In the genomic region with DNA sequence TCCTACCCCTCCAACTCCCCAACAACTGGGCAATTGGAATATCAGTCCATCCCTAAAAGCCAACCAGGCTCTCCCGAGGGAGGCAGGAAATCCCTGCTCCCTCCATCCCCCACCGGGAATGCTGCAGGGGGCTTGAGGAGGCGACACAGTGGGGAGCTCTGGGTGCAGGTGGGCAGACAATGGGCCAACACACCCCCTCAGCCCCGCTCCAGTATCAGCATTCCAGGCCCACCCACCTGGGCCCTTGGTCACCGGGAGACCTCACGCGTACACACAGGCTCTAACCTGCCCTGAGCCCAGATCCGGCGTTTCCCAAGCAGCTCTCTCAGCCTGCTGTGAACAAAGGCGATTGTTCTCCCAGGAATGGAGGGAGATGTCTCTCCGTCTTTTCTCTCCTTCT, we compare ENCODE assay signal across 1 cellular context.
TF ChIP-seq lines count a peak whose summit lies in the region.

No MANE protein-coding gene starts in this region.

TF ChIP-seq in GM23338, 12 proteins besides CTCF, POLR2A, EP300 and RAD21 (continued from another document):
- no peak for TF ChIP-seq STAT1 (IDR thresholded peaks at IDR 0.05; ENCODE audit: unreplicated experiment)
- TF ChIP-seq POLR2AphosphoS5 (IDR thresholded peaks at IDR 0.05; ENCODE audit: low read depth): peak; percentile 73
- TF ChIP-seq NANOG (IDR thresholded peaks at IDR 0.05; ENCODE audit: borderline replicate concordance): peak; percentile 83
- TF ChIP-seq ZNF331 (CRISPR knock-in tag; IDR thresholded peaks at IDR 0.05; ENCODE audit: low read depth): no peak
- 0 out of 2 replicates have a peak, but pooled peaks have one; percentile 53 for TF ChIP-seq ZNF114 (CRISPR knock-in tag; IDR thresholded peaks at IDR 0.05)
- TF ChIP-seq EZH2 (IDR thresholded peaks at IDR 0.05; ENCODE audit: low read depth, unreplicated experiment): no peak
- TF ChIP-seq, protein P1, sequence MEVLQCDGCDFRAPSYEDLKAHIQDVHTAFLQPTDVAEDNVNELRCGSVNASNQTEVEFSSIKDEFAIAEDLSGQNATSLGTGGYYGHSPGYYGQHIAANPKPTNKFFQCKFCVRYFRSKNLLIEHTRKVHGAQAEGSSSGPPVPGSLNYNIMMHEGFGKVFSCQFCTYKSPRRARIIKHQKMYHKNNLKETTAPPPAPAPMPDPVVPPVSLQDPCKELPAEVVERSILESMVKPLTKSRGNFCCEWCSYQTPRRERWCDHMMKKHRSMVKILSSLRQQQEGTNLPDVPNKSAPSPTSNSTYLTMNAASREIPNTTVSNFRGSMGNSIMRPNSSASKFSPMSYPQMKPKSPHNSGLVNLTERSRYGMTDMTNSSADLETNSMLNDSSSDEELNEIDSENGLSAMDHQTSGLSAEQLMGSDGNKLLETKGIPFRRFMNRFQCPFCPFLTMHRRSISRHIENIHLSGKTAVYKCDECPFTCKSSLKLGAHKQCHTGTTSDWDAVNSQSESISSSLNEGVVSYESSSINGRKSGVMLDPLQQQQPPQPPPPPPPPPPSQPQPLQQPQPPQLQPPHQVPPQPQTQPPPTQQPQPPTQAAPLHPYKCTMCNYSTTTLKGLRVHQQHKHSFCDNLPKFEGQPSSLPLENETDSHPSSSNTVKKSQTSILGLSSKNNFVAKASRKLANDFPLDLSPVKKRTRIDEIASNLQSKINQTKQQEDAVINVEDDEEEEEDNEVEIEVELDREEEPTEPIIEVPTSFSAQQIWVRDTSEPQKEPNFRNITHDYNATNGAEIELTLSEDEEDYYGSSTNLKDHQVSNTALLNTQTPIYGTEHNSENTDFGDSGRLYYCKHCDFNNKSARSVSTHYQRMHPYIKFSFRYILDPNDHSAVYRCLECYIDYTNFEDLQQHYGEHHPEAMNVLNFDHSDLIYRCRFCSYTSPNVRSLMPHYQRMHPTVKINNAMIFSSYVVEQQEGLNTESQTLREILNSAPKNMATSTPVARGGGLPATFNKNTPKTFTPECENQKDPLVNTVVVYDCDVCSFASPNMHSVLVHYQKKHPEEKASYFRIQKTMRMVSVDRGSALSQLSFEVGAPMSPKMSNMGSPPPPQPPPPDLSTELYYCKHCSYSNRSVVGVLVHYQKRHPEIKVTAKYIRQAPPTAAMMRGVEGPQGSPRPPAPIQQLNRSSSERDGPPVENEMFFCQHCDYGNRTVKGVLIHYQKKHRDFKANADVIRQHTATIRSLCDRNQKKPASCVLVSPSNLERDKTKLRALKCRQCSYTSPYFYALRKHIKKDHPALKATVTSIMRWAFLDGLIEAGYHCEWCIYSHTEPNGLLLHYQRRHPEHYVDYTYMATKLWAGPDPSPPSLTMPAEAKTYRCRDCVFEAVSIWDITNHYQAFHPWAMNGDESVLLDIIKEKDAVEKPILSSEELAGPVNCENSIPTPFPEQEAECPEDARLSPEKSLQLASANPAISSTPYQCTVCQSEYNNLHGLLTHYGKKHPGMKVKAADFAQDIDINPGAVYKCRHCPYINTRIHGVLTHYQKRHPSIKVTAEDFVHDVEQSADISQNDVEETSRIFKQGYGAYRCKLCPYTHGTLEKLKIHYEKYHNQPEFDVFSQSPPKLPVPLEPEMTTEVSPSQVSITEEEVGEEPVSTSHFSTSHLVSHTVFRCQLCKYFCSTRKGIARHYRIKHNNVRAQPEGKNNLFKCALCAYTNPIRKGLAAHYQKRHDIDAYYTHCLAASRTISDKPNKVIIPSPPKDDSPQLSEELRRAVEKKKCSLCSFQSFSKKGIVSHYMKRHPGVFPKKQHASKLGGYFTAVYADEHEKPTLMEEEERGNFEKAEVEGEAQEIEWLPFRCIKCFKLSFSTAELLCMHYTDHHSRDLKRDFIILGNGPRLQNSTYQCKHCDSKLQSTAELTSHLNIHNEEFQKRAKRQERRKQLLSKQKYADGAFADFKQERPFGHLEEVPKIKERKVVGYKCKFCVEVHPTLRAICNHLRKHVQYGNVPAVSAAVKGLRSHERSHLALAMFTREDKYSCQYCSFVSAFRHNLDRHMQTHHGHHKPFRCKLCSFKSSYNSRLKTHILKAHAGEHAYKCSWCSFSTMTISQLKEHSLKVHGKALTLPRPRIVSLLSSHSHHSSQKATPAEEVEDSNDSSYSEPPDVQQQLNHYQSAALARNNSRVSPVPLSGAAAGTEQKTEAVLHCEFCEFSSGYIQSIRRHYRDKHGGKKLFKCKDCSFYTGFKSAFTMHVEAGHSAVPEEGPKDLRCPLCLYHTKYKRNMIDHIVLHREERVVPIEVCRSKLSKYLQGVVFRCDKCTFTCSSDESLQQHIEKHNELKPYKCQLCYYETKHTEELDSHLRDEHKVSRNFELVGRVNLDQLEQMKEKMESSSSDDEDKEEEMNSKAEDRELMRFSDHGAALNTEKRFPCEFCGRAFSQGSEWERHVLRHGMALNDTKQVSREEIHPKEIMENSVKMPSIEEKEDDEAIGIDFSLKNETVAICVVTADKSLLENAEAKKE (CRISPR knock-in tag; IDR thresholded peaks at IDR 0.05): 0 out of 2 replicates have a peak, but pooled peaks have one; percentile 45
- no peak for TF ChIP-seq EZH2phosphoT487 (IDR thresholded peaks at IDR 0.05; ENCODE audit: unreplicated experiment)
- peak; percentile 62 for TF ChIP-seq CREB1 (CRISPR knock-in tag; IDR thresholded peaks at IDR 0.05; ENCODE audit: low read depth)
- TF ChIP-seq, protein P2, sequence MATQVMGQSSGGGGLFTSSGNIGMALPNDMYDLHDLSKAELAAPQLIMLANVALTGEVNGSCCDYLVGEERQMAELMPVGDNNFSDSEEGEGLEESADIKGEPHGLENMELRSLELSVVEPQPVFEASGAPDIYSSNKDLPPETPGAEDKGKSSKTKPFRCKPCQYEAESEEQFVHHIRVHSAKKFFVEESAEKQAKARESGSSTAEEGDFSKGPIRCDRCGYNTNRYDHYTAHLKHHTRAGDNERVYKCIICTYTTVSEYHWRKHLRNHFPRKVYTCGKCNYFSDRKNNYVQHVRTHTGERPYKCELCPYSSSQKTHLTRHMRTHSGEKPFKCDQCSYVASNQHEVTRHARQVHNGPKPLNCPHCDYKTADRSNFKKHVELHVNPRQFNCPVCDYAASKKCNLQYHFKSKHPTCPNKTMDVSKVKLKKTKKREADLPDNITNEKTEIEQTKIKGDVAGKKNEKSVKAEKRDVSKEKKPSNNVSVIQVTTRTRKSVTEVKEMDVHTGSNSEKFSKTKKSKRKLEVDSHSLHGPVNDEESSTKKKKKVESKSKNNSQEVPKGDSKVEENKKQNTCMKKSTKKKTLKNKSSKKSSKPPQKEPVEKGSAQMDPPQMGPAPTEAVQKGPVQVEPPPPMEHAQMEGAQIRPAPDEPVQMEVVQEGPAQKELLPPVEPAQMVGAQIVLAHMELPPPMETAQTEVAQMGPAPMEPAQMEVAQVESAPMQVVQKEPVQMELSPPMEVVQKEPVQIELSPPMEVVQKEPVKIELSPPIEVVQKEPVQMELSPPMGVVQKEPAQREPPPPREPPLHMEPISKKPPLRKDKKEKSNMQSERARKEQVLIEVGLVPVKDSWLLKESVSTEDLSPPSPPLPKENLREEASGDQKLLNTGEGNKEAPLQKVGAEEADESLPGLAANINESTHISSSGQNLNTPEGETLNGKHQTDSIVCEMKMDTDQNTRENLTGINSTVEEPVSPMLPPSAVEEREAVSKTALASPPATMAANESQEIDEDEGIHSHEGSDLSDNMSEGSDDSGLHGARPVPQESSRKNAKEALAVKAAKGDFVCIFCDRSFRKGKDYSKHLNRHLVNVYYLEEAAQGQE (IDR thresholded peaks at IDR 0.05; ENCODE audit: unreplicated experiment): peak; percentile 35
- no peak for TF ChIP-seq JUNB (IDR thresholded peaks at IDR 0.05; ENCODE audit: unreplicated experiment)
TF ChIP-seq in GM23338: peak in this region for 7.
